In the genomic region with DNA sequence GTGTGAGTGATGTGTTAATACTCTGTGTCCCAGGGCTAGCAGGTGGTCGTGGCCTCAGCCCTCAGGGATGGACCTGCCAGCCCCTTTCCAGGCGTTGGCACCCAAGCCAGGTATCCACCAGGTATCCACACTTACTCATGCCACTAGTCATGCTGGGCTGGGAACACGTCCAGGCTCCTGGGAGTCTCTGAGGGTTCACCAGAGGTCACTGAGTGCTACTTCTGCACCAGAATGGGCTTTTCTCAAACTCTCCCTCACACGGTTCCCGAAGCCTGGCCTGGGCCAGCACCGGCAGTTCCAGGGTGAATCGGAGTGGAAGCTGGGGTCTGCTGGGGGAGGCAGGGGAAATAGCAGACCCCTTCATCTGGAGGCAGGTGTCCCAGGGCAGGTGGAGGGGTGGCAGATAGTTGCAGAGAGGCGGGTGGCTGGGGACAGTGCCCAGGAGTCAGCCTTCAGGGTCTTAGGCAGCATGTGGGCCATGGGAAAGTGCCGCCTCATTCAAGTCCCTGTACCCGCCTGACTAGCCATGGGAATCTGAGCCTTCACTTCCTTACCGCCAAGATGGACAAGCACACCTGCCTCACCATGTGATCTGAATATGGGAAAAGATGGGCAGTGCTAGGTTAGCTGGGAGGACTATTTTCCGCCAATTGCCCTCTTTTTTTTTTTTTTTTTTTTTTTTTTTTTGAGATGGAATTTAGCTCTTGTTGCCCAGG, we compare ENCODE assay signal across 24 cellular contexts.
DNase-seq lines count a peak whose midpoint lies in the region; ATAC-seq and TF ChIP-seq lines count a peak whose summit lies in the region.
"Had no signal": no experiment of that assay in that cellular context is flagged by ENCODE, and none has a peak within 500 bp of the region (broad histone marks: within the 10 kb centered on the region; RNA-seq: fewer than 3 reads in every experiment).

No MANE protein-coding gene starts in this region.

- H3K4me3 ChIP-seq in Panc1 (ENCODE audit: low read depth in 2 of 2, low read length in 2 of 2): no peak overlapping the region
- H3K4me3 ChIP-seq: GM12878 had no signal

- CTCF ChIA-PET in Panc1 (lab: Charles Lee): no interaction called here

- H3K4me1 ChIP-seq in Panc1 (ENCODE audit: control insufficient read depth, insufficient read depth, low read length): no peaks in the 10 kb centered on the region
- H3K4me1 ChIP-seq: BE2C had no signal

- in situ Hi-C loops in Panc1 (cut with HindIII; ENCODE audit: low pct_unique_long_range_greater_than_20kb, low sequenced_read_pairs): no loop called here

- peak; percentile 48 for ATAC-seq in left ventricle myocardium superior
- ATAC-seq in Right ventricle myocardium inferior: no peak
- ATAC-seq in Panc1: no peak
- ATAC-seq in HG02885 (IDR thresholded peaks at IDR 0.05; ENCODE audit: poor library complexity, unreplicated experiment): no peak
- ATAC-seq in HG02884 (IDR thresholded peaks at IDR 0.05; ENCODE audit: unreplicated experiment): no peak
- ATAC-seq: GM12878; stimulated activated effector memory CD8-positive, alpha-beta T cell treated with anti-CD3 and anti-CD28 coated beads, Interleukin-12 subunit alpha, Interleukin-12 subunit beta, amount 100 ng/mL, for 72 hours had no signal

- no peaks in the 10 kb centered on the region for H3K27me3 ChIP-seq in Panc1 (ENCODE audit: control insufficient read depth, insufficient read depth, low read length)
- H3K27me3 ChIP-seq: BE2C, brain microvascular endothelial cell had no signal

- TSS peak; percentile 65 for BruUV-seq in Panc1 (replicated peaks; lab: Mats Ljungman, UMichigan)

- POLR2A ChIA-PET in Panc1 (lab: Charles Lee): interaction anchor here (0.6 to 0.7 kb wide), 3 partner anchors 57 to 108 kb away, joined by 3 to 13 read pairs (median 5); no protein-coding TSS in a partner anchor

- DNase-seq in left ventricle myocardium superior (no peak), Right ventricle myocardium inferior (ENCODE audit: missing footprints) (no peak), Panc1 (ENCODE audit: low read depth, low spot score) (no peak), left kidney (ENCODE audit: low read depth, low spot score) (peak; percentile 44), epidermal melanocyte (ENCODE audit: insufficient read length, low spot score) (no peak), T-helper 2 cell (no peak)
- DNase-seq: activated CD4-positive, alpha-beta T cell treated with anti-CD3 and anti-CD28 coated beads for 48 hours; activated CD8-positive, alpha-beta memory T cell treated with anti-CD3 and anti-CD28 coated beads for 24 hours; activated T-cell treated with anti-CD3 and anti-CD28 coated beads for 4 hours; amniotic stem cell; BE2C; brain microvascular endothelial cell; CD8-positive, alpha-beta memory T cell; H7; NCI-H1105; NCI-H2029; NCI-H446; OCI-M1; SHP77 had no signal

- H3K36me3 ChIP-seq in Panc1 (ENCODE audit: control insufficient read depth, insufficient read depth, low read length): no peaks in the 10 kb centered on the region

- no peak overlapping the region for H3K27ac ChIP-seq in Panc1 (ENCODE audit: low read length)
- H3K27ac ChIP-seq: brain microvascular endothelial cell, VCaP had no signal

- H3K9me3 ChIP-seq in Panc1 (ENCODE audit: control insufficient read depth, insufficient read depth, low read depth, low read length): no peaks in the 10 kb centered on the region
- H3K9me3 ChIP-seq: BE2C had no signal

- intact Hi-C loops in left ventricle myocardium superior (cut with micrococcal nuclease) (no loop called here), Right ventricle myocardium inferior (cut with DNase I) (no loop called here), Panc1 (cut with micrococcal nuclease; ENCODE audit: unreplicated experiment) (no loop called here)

- TF ChIP-seq CTCF in Panc1 (IDR thresholded peaks at IDR 0.05): no peak
